Comparison of ENCODE assay signal across 17 cellular contexts in the genomic region with DNA sequence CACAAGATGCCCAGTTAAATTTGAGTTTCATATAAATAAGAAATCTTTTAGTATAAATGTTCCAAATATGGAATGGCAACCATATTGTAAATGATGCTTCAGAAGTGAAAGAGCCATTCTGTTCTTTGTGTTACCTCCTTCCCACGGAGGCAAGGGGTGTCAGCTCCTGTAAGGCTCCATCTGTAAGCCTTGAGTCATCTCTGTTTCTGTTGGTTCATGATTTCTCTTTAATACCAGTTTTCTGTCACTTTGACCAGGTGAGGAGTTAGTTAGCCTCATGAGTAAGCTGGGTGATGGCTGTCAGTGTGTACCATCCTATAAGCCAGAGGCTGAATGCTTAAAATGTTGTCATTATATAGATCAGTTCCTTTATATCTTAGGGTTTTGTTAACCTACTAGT.
"Had no signal": no experiment of that assay in that cellular context is flagged by ENCODE, and none has a peak within 500 bp of the region (broad histone marks: within the 10 kb centered on the region; RNA-seq: fewer than 3 reads in every experiment).

No MANE protein-coding gene starts in this region.

- DNase-seq: activated effector memory CD4-positive, alpha-beta T cell treated with Interleukin-2 at 50 U/mL for 16 hours; activated T-cell treated with anti-CD3 and anti-CD28 coated beads for 4 hours; aorta; dorsolateral prefrontal cortex; islet precursor cell; occipital lobe; sigmoid colon; stimulated activated CD4-positive, alpha-beta T cell treated with anti-CD3 and anti-CD28 coated beads, Interleukin-4, amount 100 ng/mL, for 1 hour; SW 1271 had no signal

- H3K4me3 Mint-ChIP-seq: activated naive CD8-positive, alpha-beta T cell; memory B cell; natural killer cell treated with Interleukin-12 subunit alpha and Interleukin-12 subunit beta and Interleukin-15 and Interleukin-18, amount 100 ng/mL, for 72 hours had no signal

- H3K4me3 ChIP-seq: breast epithelium, dorsolateral prefrontal cortex, esophagus muscularis mucosa, heart right ventricle, sigmoid colon, thyroid gland had no signal

- H3K27ac Mint-ChIP-seq: activated naive CD8-positive, alpha-beta T cell; memory B cell; natural killer cell treated with Interleukin-12 subunit alpha and Interleukin-12 subunit beta and Interleukin-15 and Interleukin-18, amount 100 ng/mL, for 72 hours had no signal

- H3K9me3 Mint-ChIP-seq: memory B cell; natural killer cell treated with Interleukin-12 subunit alpha and Interleukin-12 subunit beta and Interleukin-15 and Interleukin-18, amount 100 ng/mL, for 72 hours had no signal

- ATAC-seq: left lobe of liver; natural killer cell treated with Interleukin-12 subunit alpha and Interleukin-12 subunit beta and Interleukin-15 and Interleukin-18, amount 100 ng/mL, for 72 hours had no signal

- H3K36me3 Mint-ChIP-seq: activated naive CD8-positive, alpha-beta T cell; memory B cell; natural killer cell treated with Interleukin-12 subunit alpha and Interleukin-12 subunit beta and Interleukin-15 and Interleukin-18, amount 100 ng/mL, for 72 hours had no signal

- H3K27ac ChIP-seq: breast epithelium, dorsolateral prefrontal cortex, esophagus muscularis mucosa, sigmoid colon, thyroid gland had no signal
